8 cellular contexts compared by ENCODE assay signal in the genomic region with DNA sequence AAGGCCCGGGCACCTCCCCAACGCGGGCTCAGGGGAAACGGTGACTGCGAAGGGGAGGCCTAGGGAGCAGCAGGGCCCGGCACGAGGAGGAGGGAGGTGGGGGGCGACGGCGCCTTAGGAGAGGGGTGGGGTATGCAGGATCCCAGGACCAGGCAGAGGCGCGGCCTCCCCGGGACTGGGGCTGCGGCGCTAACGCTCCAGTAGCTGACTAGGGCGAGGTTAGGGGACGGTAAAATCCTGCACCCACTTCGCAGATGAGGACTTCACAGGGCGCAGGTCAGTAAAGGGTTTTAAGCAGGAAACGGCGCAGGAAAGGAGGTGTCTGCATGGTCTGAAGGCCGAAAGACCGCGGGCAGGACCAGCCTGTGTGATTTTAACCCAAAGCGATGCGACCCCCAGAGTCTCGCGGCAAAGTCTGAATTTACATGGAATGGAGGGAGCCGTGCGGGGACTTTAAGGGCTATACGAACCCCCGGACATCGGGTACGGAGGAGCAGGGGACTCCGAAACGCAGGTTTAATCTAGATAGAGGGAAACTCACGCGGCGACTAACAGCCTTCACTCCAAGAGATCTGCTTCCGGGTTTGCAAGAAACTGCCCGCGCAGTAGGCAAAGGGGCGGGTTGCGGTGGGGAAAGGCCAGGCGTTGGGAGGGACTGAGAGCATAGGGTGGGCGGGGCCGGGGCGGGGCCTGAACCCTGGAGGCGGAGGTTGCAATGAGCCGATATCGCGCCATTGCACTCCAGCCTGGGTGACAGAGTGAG. TPM values are rescaled to one million over a fixed set of nuclear protein-coding genes. Genes with fewer than 3 reads are reported as not detected.
A peak's percentile ranks its signal among the peaks of the same experiment; 100 is the strongest.
DNase-seq lines count a peak whose midpoint lies in the region; ATAC-seq and TF ChIP-seq lines count a peak whose summit lies in the region.

ZNF665 (minus strand) TSS at position 588 of the 763 bp plus-strand sequence. CDS start 10,460 bp downstream, outside the sequence.

- POLR2A ChIA-PET in CD4-positive, alpha-beta T cell (lab: Charles Lee), result no interaction called here
- POLR2A ChIA-PET in RWPE1 (lab: Yijun Ruan, JAX; ENCODE audit: low non-redundant PET), result no interaction called here

- H3K23ac ChIP-seq in neuronal stem cell (ENCODE audit: low read depth, low read length, poor library complexity), result peak within 1 kb of the TSS; percentile 20

- no peak within 1 kb of the TSS for H2BK12ac ChIP-seq in neuronal stem cell (ENCODE audit: low read length)

- peak within 1 kb of the TSS; percentile 82 for H4K8ac ChIP-seq in neuronal stem cell (ENCODE audit: low read depth, low read length)

- TF ChIP-seq CTCF in CD4-positive, alpha-beta T cell (IDR thresholded peaks at IDR 0.05), result no peak
- TF ChIP-seq CTCF in RWPE1 (conservative IDR thresholded peaks at IDR 0.05; ENCODE audit: low read depth), result no peak

- no peak within 1 kb of the TSS for H2AK5ac ChIP-seq in neuronal stem cell (ENCODE audit: low read depth, low read length)

- H3K27ac ChIP-seq in CD4-positive, alpha-beta T cell (ENCODE audit: low read depth, low read length), result peak within 1 kb of the TSS; percentile 58
- H3K27ac ChIP-seq in RWPE1 (no peak within 1 kb of the TSS), neuronal stem cell (replicated peaks; ENCODE audit: low read length) (peak within 1 kb of the TSS; percentile 57)

- intact Hi-C loops in CD4-positive, alpha-beta T cell (cut with DNase I, micrococcal nuclease), result loop anchor here (1.0 to 10.0 kb wide), 5 partner anchors 34 to 456 kb away; partner anchors contain the start of genes ZNF160 (in 1 of the 2), ZNF347 (in 1 of the 2), ZNF525 (in 1 of the 2) and ZNF611 (in 1 of the 2)
- intact Hi-C loops in activated naive CD4-positive, alpha-beta T cell treated with anti-CD3 and anti-CD28 coated beads for 36 hours (cut with micrococcal nuclease), result loop anchor here (1.0 to 10.0 kb wide), 6 partner anchors 34 to 672 kb away; partner anchors contain the start of genes MYADM, ZNF160, ZNF347 and ZNF765

- no peak within 1 kb of the TSS for H2BK15ac ChIP-seq in neuronal stem cell (ENCODE audit: low read length)

- WGBS in neuronal stem cell (ENCODE audit: extremely low coverage in 2 of 2, insufficient read length in 2 of 2, insufficient replicate concordance in 1 of 2), 2 donors, result no CpG with 5 or more reads among the region's 53 CpGs

- H2BK5ac ChIP-seq in neuronal stem cell (ENCODE audit: low read length), result no peak within 1 kb of the TSS

- peaks cover 42% of the 10 kb centered on the region for H3K4me1 Mint-ChIP-seq in CD4-positive, alpha-beta T cell (ENCODE audit: low read depth)
- H3K4me1 Mint-ChIP-seq in activated naive CD4-positive, alpha-beta T cell treated with anti-CD3 and anti-CD28 coated beads for 36 hours (ENCODE audit: low read depth), result peaks cover 29% of the 10 kb centered on the region
- H3K4me1 Mint-ChIP-seq in stimulated activated naive CD8-positive, alpha-beta T cell treated with anti-CD3 and anti-CD28 coated beads, Interleukin-15, Interleukin-2, amounts not matched to agents 100 ng/mL and 50 ng/mL, for 24 hours (ENCODE audit: low read depth), result peaks cover 45% of the 10 kb centered on the region

- no peaks in the 10 kb centered on the region for H3K27me3 ChIP-seq in CD4-positive, alpha-beta T cell (ENCODE audit: control insufficient read depth, insufficient read depth, low read length)
- no peaks in the 10 kb centered on the region for H3K27me3 ChIP-seq in neuronal stem cell (ENCODE audit: control insufficient read depth in 3 of 3, insufficient read depth in 3 of 3, low read depth in 1 of 3, low read length in 3 of 3)

- H3K79me1 ChIP-seq in neuronal stem cell (ENCODE audit: low read depth, low read length), result no peaks in the 10 kb centered on the region

- H3K36me3 ChIP-seq in neuronal stem cell (replicated peaks in 1 of 2; ENCODE audit: control insufficient read depth in 2 of 2, insufficient read depth in 2 of 2, low read length in 2 of 2), result peaks cover 2 to 13% of the 10 kb centered on the region in 2 donors

- peak within 1 kb of the TSS; percentile 89 for H2AFZ ChIP-seq in neuronal stem cell (ENCODE audit: low read length)

- H4K91ac ChIP-seq in neuronal stem cell (ENCODE audit: low read depth, low read length, poor library complexity), result no peak within 1 kb of the TSS

- peak within 1 kb of the TSS; percentile 77 to 87 for H3K4me3 ChIP-seq in neuronal stem cell (ENCODE audit: low read length in 2 of 2)

- peaks cover 2% of the 10 kb centered on the region for H3K9me3 Mint-ChIP-seq in CD4-positive, alpha-beta T cell
- peaks cover 26% of the 10 kb centered on the region for H3K9me3 Mint-ChIP-seq in activated naive CD4-positive, alpha-beta T cell treated with anti-CD3 and anti-CD28 coated beads for 36 hours
- H3K9me3 Mint-ChIP-seq in stimulated activated naive CD8-positive, alpha-beta T cell treated with anti-CD3 and anti-CD28 coated beads, Interleukin-15, Interleukin-2, amounts not matched to agents 100 ng/mL and 50 ng/mL, for 24 hours, result peaks cover 28% of the 10 kb centered on the region

- H3K4me2 ChIP-seq in neuronal stem cell (ENCODE audit: insufficient read depth, low read length, poor library complexity, severe bottlenecking), result peak within 1 kb of the TSS; percentile 77

- peak; percentile 43 to 82 (median 58) for DNase-seq in CD4-positive, alpha-beta T cell
- DNase-seq in RWPE1 (ENCODE audit: low spot score) (peak; percentile 46), germinal center (ENCODE audit: low spot score) (peak; percentile 83), neuronal stem cell (ENCODE audit: low spot score) (peak; percentile 56), A172 (ENCODE audit: low spot score) (no peak)
- peak; percentile 92 for DNase-seq in activated naive CD4-positive, alpha-beta T cell treated with anti-CD3 and anti-CD28 coated beads for 36 hours

- CTCF ChIA-PET in CD4-positive, alpha-beta T cell (lab: Charles Lee), result no interaction called here
- CTCF ChIA-PET in RWPE1 (lab: Yijun Ruan, JAX), result interaction anchor here (0.6 to 0.7 kb wide), 2 partner anchors 61 to 917 kb away, joined by 3 to 4 read pairs; no protein-coding TSS in a partner anchor
- CTCF ChIA-PET in activated naive CD4-positive, alpha-beta T cell treated with anti-CD3 and anti-CD28 coated beads for 36 hours (lab: Charles Lee), result interaction anchor here (0.5 kb wide), 1 partner anchor 48 kb away, joined by 3 read pairs; no protein-coding TSS in a partner anchor

- H3K18ac ChIP-seq in neuronal stem cell (ENCODE audit: low read length), result peak within 1 kb of the TSS; percentile 96

- H3K9ac ChIP-seq in neuronal stem cell (ENCODE audit: low read depth, low read length, poor library complexity), result peak within 1 kb of the TSS; percentile 84

- peak within 1 kb of the TSS; percentile 28 for H2BK120ac ChIP-seq in neuronal stem cell (ENCODE audit: low read depth, low read length)

- peak within 1 kb of the TSS; percentile 82 for H3K14ac ChIP-seq in neuronal stem cell (ENCODE audit: low read length)

- no peaks in the 10 kb centered on the region for H3K27me3 Mint-ChIP-seq in CD4-positive, alpha-beta T cell
- peaks cover 2% of the 10 kb centered on the region for H3K27me3 Mint-ChIP-seq in activated naive CD4-positive, alpha-beta T cell treated with anti-CD3 and anti-CD28 coated beads for 36 hours (ENCODE audit: low read depth)
- H3K27me3 Mint-ChIP-seq in stimulated activated naive CD8-positive, alpha-beta T cell treated with anti-CD3 and anti-CD28 coated beads, Interleukin-15, Interleukin-2, amounts not matched to agents 100 ng/mL and 50 ng/mL, for 24 hours, result no peaks in the 10 kb centered on the region

- H3K36me3 Mint-ChIP-seq in CD4-positive, alpha-beta T cell (ENCODE audit: low read depth), result peaks cover 59% of the 10 kb centered on the region
- H3K36me3 Mint-ChIP-seq in activated naive CD4-positive, alpha-beta T cell treated with anti-CD3 and anti-CD28 coated beads for 36 hours (ENCODE audit: low read depth), result peaks cover 42% of the 10 kb centered on the region
- H3K36me3 Mint-ChIP-seq in stimulated activated naive CD8-positive, alpha-beta T cell treated with anti-CD3 and anti-CD28 coated beads, Interleukin-15, Interleukin-2, amounts not matched to agents 100 ng/mL and 50 ng/mL, for 24 hours (ENCODE audit: low read depth), result peaks cover 49% of the 10 kb centered on the region

- ATAC-seq in CD4-positive, alpha-beta T cell (ENCODE audit: poor library complexity), result peak; percentile 51
- ATAC-seq in HG02588 (IDR thresholded peaks at IDR 0.05; ENCODE audit: unreplicated experiment), result peak; percentile 62

- no peak within 1 kb of the TSS for H3K4ac ChIP-seq in neuronal stem cell (ENCODE audit: low read length)

- peak within 1 kb of the TSS; percentile 94 for H3K4me3 Mint-ChIP-seq in CD4-positive, alpha-beta T cell
- H3K4me3 Mint-ChIP-seq in activated naive CD4-positive, alpha-beta T cell treated with anti-CD3 and anti-CD28 coated beads for 36 hours, result peak within 1 kb of the TSS; percentile 90
- H3K4me3 Mint-ChIP-seq in stimulated activated naive CD8-positive, alpha-beta T cell treated with anti-CD3 and anti-CD28 coated beads, Interleukin-15, Interleukin-2, amounts not matched to agents 100 ng/mL and 50 ng/mL, for 24 hours, result peak within 1 kb of the TSS; percentile 88

- H3K27ac Mint-ChIP-seq in CD4-positive, alpha-beta T cell, result peak within 1 kb of the TSS; percentile 88
- H3K27ac Mint-ChIP-seq in activated naive CD4-positive, alpha-beta T cell treated with anti-CD3 and anti-CD28 coated beads for 36 hours, result peak within 1 kb of the TSS; percentile 86
- H3K27ac Mint-ChIP-seq in stimulated activated naive CD8-positive, alpha-beta T cell treated with anti-CD3 and anti-CD28 coated beads, Interleukin-15, Interleukin-2, amounts not matched to agents 100 ng/mL and 50 ng/mL, for 24 hours, result peak within 1 kb of the TSS; percentile 78

- H3K4me1 ChIP-seq in neuronal stem cell (ENCODE audit: control insufficient read depth in 2 of 2, insufficient read depth in 1 of 2, low read depth in 1 of 2, low read length in 2 of 2), result peaks cover 0 to 3% of the 10 kb centered on the region in 2 donors

- peaks cover 5% of the 10 kb centered on the region for H3K9me3 ChIP-seq in CD4-positive, alpha-beta T cell (ENCODE audit: control insufficient read depth, low read length)
- peaks cover 7 to 28% of the 10 kb centered on the region in 2 donors for H3K9me3 ChIP-seq in neuronal stem cell (replicated peaks in 1 of 2; ENCODE audit: control insufficient read depth in 2 of 2, insufficient read depth in 1 of 2, low read depth in 1 of 2, low read length in 2 of 2)

RNA-seq across cellular contexts. Expression of gene ZNF665, which starts in this region (rescaled TPM):
- total RNA-seq in CD4-positive, alpha-beta T cell, result 1 to 10 TPM; 2.1 to 3.2 TPM
- total RNA-seq in activated naive CD4-positive, alpha-beta T cell treated with anti-CD3 and anti-CD28 coated beads for 36 hours, result 1 to 10 TPM; 4.3 to 5.5 TPM
- 4.4 TPM for polyA plus RNA-seq in neuronal stem cell (2013, experiment 1 of 2)
- polyA plus RNA-seq in neuronal stem cell (2013, experiment 2 of 2), result 4.3 TPM
- not detected in 2 replicates for total RNA-seq in A172 (2014; rRNA removed; shearing (Covaris generic))
